ENCODE assay signal across 24 cellular contexts in genomic region chr20:46065006-46065405, GRCh38. TPM values are rescaled to one million over a fixed set of nuclear protein-coding genes. Genes with fewer than 3 reads are reported as not detected.
"Had no signal": no experiment of that assay in that cellular context is flagged by ENCODE, and none has a peak within 500 bp of the region (broad histone marks: within the 10 kb centered on the region; RNA-seq: fewer than 3 reads in every experiment).

No MANE protein-coding gene starts in this region.

- DNase-seq: activated CD4-positive, alpha-beta memory T cell treated with anti-CD3 and anti-CD28 coated beads for 36 hours; activated CD4-positive, alpha-beta T cell treated with anti-CD3 and anti-CD28 coated beads, Interleukin-2, amount 10 ng/mL, durations not matched to agents 7 days and 5 days; activated gamma-delta T cell treated with Interleukin-2 at 50 U/mL for 16 hours; activated naive CD4-positive, alpha-beta T cell treated with anti-CD3 and anti-CD28 coated beads for 36 hours; activated T-cell treated with anti-CD3 and anti-CD28 coated beads, Interleukin-2, amount 50 U/mL, for 1 hour; activated T-cell treated with anti-CD3 and anti-CD28 coated beads, Interleukin-2, amount 50 U/mL, for 72 hours; adrenal gland; body of pancreas; NCI-H1105; NCI-H1417 treated with DMSO at 0.1 percent for 48 hours; NCI-H187 treated with DMSO at 0.1 percent for 48 hours; NCI-H345; NCI-H524 treated with DMSO at 0.1 percent for 48 hours; SHP77 treated with DMSO at 0.1 percent for 48 hours; SK-N-SH had no signal

- H3K4me3 Mint-ChIP-seq: activated CD4-positive, alpha-beta memory T cell treated with anti-CD3 and anti-CD28 coated beads for 36 hours; activated CD4-positive, alpha-beta T cell treated with anti-CD3 and anti-CD28 coated beads, Interleukin-2, amount 10 ng/mL, durations not matched to agents 7 days and 5 days; activated naive CD4-positive, alpha-beta T cell treated with anti-CD3 and anti-CD28 coated beads for 36 hours; T-helper 1 cell treated with Interleukin-12 subunit alpha and Interleukin-12 subunit beta and Interleukin-4 antibody, amounts not matched to agents 30 μg/mL and 1 μg/mL, for 36 hours; T-helper 2 cell treated with Interferon-gamma antibody and Interleukin-4, amounts not matched to agents 5 μg/mL and 100 μg/mL, for 36 hours had no signal

- H3K27ac ChIP-seq: adrenal gland, body of pancreas, breast epithelium, SJSA1 had no signal

- ATAC-seq: body of pancreas, K562, Panc1 had no signal

- H3K27me3 Mint-ChIP-seq: activated CD4-positive, alpha-beta memory T cell treated with anti-CD3 and anti-CD28 coated beads for 36 hours; activated CD4-positive, alpha-beta T cell treated with anti-CD3 and anti-CD28 coated beads, Interleukin-2, amount 10 ng/mL, durations not matched to agents 7 days and 5 days had no signal

- H3K4me3 ChIP-seq: adrenal gland, body of pancreas, breast epithelium, K562, SJSA1 had no signal

- H3K9me3 ChIP-seq: adrenal gland, body of pancreas, breast epithelium, SJSA1, SK-N-SH had no signal

- H3K4me1 ChIP-seq: breast epithelium, SJSA1 had no signal

- H3K27me3 ChIP-seq: adrenal gland, body of pancreas, breast epithelium, SJSA1 had no signal

- H3K9me3 Mint-ChIP-seq: activated CD4-positive, alpha-beta memory T cell treated with anti-CD3 and anti-CD28 coated beads for 36 hours; activated CD4-positive, alpha-beta T cell treated with anti-CD3 and anti-CD28 coated beads, Interleukin-2, amount 10 ng/mL, durations not matched to agents 7 days and 5 days; activated naive CD4-positive, alpha-beta T cell treated with anti-CD3 and anti-CD28 coated beads for 36 hours; activated naive CD4-positive, alpha-beta T cell treated with anti-CD3 and anti-CD28 coated beads, Interleukin-2, amount 50 U/mL, for 72 hours; activated T-cell treated with anti-CD3 and anti-CD28 coated beads, Interleukin-2, amount 50 U/mL, for 72 hours; T-helper 1 cell treated with Interleukin-12 subunit alpha and Interleukin-12 subunit beta and Interleukin-4 antibody, amounts not matched to agents 30 μg/mL and 1 μg/mL, for 36 hours; T-helper 2 cell treated with Interferon-gamma antibody and Interleukin-4, amounts not matched to agents 5 μg/mL and 100 μg/mL, for 36 hours had no signal

- H3K27ac Mint-ChIP-seq: activated CD4-positive, alpha-beta T cell treated with anti-CD3 and anti-CD28 coated beads, Interleukin-2, amount 10 ng/mL, durations not matched to agents 7 days and 5 days; activated naive CD4-positive, alpha-beta T cell treated with anti-CD3 and anti-CD28 coated beads for 36 hours; T-helper 2 cell treated with Interferon-gamma antibody and Interleukin-4, amounts not matched to agents 5 μg/mL and 100 μg/mL, for 36 hours had no signal

RNA-seq across cellular contexts. Expression of gene SLC12A5, which starts 36.0 kb away (rescaled TPM):
- total RNA-seq: activated naive CD4-positive, alpha-beta T cell treated with anti-CD3 and anti-CD28 coated beads for 36 hours; body of pancreas; NCI-H460; SJSA1 had no signal

RNA-seq across cellular contexts. Expression of gene CD40, which starts 53.1 kb away (rescaled TPM):
- total RNA-seq: M059J had no signal
- polyA plus RNA-seq: SK-N-SH had no signal

RNA-seq across cellular contexts. Expression of gene MMP9, which starts 56.3 kb away (rescaled TPM):
- total RNA-seq: activated CD4-positive, alpha-beta T cell treated with anti-CD3 and anti-CD28 coated beads, Interleukin-2, amount 10 ng/mL, durations not matched to agents 7 days and 5 days; activated naive CD4-positive, alpha-beta T cell treated with anti-CD3 and anti-CD28 coated beads for 36 hours; K562; NCI-H460; SJSA1 had no signal
